In genomic region chr10:5447071-5447470, GRCh38 we compare ENCODE assay signal across 8 cellular contexts. TPM values are rescaled to one million over a fixed set of nuclear protein-coding genes. Genes with fewer than 3 reads are reported as not detected.
DNase-seq lines count a peak whose midpoint lies in the region; ATAC-seq and TF ChIP-seq lines count a peak whose summit lies in the region.

No MANE protein-coding gene starts in this region.

- peaks cover 56% of the 10 kb centered on the region for H3K4me1 ChIP-seq in Loucy (ENCODE audit: insufficient read depth, low read length, poor library complexity, severe bottlenecking)

- intact Hi-C loops in dorsolateral prefrontal cortex (cut with DNase I), result no loop called here

- CTCF ChIA-PET in BJ (lab: Yijun Ruan, JAX), result interaction anchor here (1.0 to 17.5 kb wide), 8 partner anchors 12 to 179 kb away, joined by 3 to 493 read pairs (median 7); no protein-coding TSS in a partner anchor

- peak overlapping the region; percentile 85 for H3K4me2 ChIP-seq in Loucy (ENCODE audit: low read depth, low read length, poor library complexity, severe bottlenecking)

- H3K27me3 Mint-ChIP-seq in naive thymus-derived CD8-positive, alpha-beta T cell, result no peaks in the 10 kb centered on the region

- H3K9me3 ChIP-seq in Loucy (ENCODE audit: insufficient read depth, low read depth, low read length), result no peaks in the 10 kb centered on the region

- H3K9me3 Mint-ChIP-seq in naive thymus-derived CD8-positive, alpha-beta T cell, result no peaks in the 10 kb centered on the region

- H3K27me3 ChIP-seq in BJ (ENCODE audit: control insufficient read depth, insufficient read depth, low read length), result no peaks in the 10 kb centered on the region
- H3K27me3 ChIP-seq in Loucy (ENCODE audit: insufficient read depth, low read length, poor library complexity, severe bottlenecking), result no peaks in the 10 kb centered on the region
- no peaks in the 10 kb centered on the region for H3K27me3 ChIP-seq in dorsolateral prefrontal cortex

- POLR2A ChIA-PET in BJ (lab: Charles Lee), result interaction anchor here (0.6 to 1.6 kb wide), 3 partner anchors 10 to 176 kb away, joined by 3 to 5 read pairs (median 3); no protein-coding TSS in a partner anchor
- POLR2A ChIA-PET in naive thymus-derived CD8-positive, alpha-beta T cell (lab: Charles Lee), result interaction anchor here (0.6 to 3.1 kb wide), 6 partner anchors 11 to 1218 kb away, joined by 3 to 39 read pairs (median 3); partner anchors contain the start of gene GDI2

- DNase-seq in BJ (ENCODE audit: low read depth) (no peak), dorsolateral prefrontal cortex (no peak)
- no peak for DNase-seq in naive thymus-derived CD8-positive, alpha-beta T cell
- no peak for DNase-seq in activated CD4-positive, CD25-positive, alpha-beta regulatory T cell treated with anti-CD3 and anti-CD28 coated beads, Interleukin-2, amount 50 U/mL, for 72 hours

- H3K36me3 ChIP-seq in BJ (ENCODE audit: control insufficient read depth, insufficient read depth, low read length) (no peaks in the 10 kb centered on the region), Loucy (ENCODE audit: insufficient read depth, low read length) (peaks cover 13% of the 10 kb centered on the region; the same call in 1 of the 2 replicates)

- peak overlapping the region in 9 of 10 donors; percentile 6 to 90 (median 54) for H3K27ac Mint-ChIP-seq in naive thymus-derived CD8-positive, alpha-beta T cell

- H3K4me3 ChIP-seq in BJ (ENCODE audit: low read depth, low read length), result peak overlapping the region; percentile 69
- H3K4me3 ChIP-seq in Loucy (ENCODE audit: low read length, poor library complexity, severe bottlenecking), result peak overlapping the region; percentile 78
- H3K4me3 ChIP-seq in dorsolateral prefrontal cortex, result peak overlapping the region in 57 of 59 donors; percentile 9 to 65 (median 40)

- peaks cover 12 to 36% (median 24%) of the 10 kb centered on the region in 4 donors for H3K4me1 Mint-ChIP-seq in naive thymus-derived CD8-positive, alpha-beta T cell

- peak overlapping the region in 23 of 59 donors; percentile 2 to 67 (median 23) for H3K27ac ChIP-seq in dorsolateral prefrontal cortex

- peak overlapping the region; percentile 71 for H3K9ac ChIP-seq in Loucy (ENCODE audit: low read depth, low read length, poor library complexity, severe bottlenecking)

- peak overlapping the region; percentile 76 to 94 (median 89) for H3K4me3 Mint-ChIP-seq in naive thymus-derived CD8-positive, alpha-beta T cell

- TF ChIP-seq CTCF in BJ (IDR thresholded peaks at IDR 0.05; ENCODE audit: insufficient read depth, low read depth, low read length) (no peak), Loucy (conservative IDR thresholded peaks at IDR 0.05; ENCODE audit: low read length) (no peak), dorsolateral prefrontal cortex (IDR thresholded peaks at IDR 0.05 in 54 of 56, conservative IDR thresholded peaks at IDR 0.05 in 2 of 56; ENCODE audit: low read depth in 1 of 56, partially characterized antibody in 56 of 56) (no peak)

- H4K20me1 ChIP-seq in Loucy (ENCODE audit: insufficient read depth, low read length, poor library complexity, severe bottlenecking), result peaks cover 51% of the 10 kb centered on the region

- H3K9me2 ChIP-seq in Loucy (replicated peaks; ENCODE audit: low read depth, low read length), result no peaks in the 10 kb centered on the region

- H3K36me3 Mint-ChIP-seq in naive thymus-derived CD8-positive, alpha-beta T cell, result peaks cover 0 to 7% (median 0%) of the 10 kb centered on the region in 3 donors

- H3F3A ChIP-seq in Loucy (ENCODE audit: low read depth), result 0 out of 2 replicates have a peak, but pooled peaks cover 3% of the 10 kb centered on the region

- H2AFZ ChIP-seq in Loucy (ENCODE audit: low read length), result no peak overlapping the region

- ATAC-seq in naive thymus-derived CD8-positive, alpha-beta T cell, result peak; percentile 13 to 15
- ATAC-seq in GM18867 (IDR thresholded peaks at IDR 0.05; ENCODE audit: unreplicated experiment) (no peak), GM19455 (IDR thresholded peaks at IDR 0.05; ENCODE audit: unreplicated experiment) (no peak), GM19463 (IDR thresholded peaks at IDR 0.05; ENCODE audit: unreplicated experiment) (no peak)

- H3K79me2 ChIP-seq in Loucy (ENCODE audit: insufficient read depth, low read length), result peaks cover 76% of the 10 kb centered on the region

RNA-seq across cellular contexts. Expression of gene NET1, which starts 34.7 kb away (rescaled TPM):
- 62.5 and 70.1 TPM in 2 replicates for polyA plus RNA-seq in BJ (2011; rRNA removed)
- 103 and 151 TPM in 2 replicates for polyA minus RNA-seq in BJ (2011; rRNA and poly(A)+ RNA removed)
- 100 to 1,000 TPM in 1 of 120 experiments, 10 to 100 TPM in 119; 19.3 to 107 (median 38.4) TPM for total RNA-seq in dorsolateral prefrontal cortex
- 10 to 100 TPM; 26.9 to 30.4 TPM for total RNA-seq in naive thymus-derived CD8-positive, alpha-beta T cell
- polyA plus RNA-seq in naive thymus-derived CD8-positive, alpha-beta T cell, result 10 to 100 TPM; 12.6 to 19.4 (median 13.0) TPM

RNA-seq across cellular contexts. Expression of gene TUBAL3, which starts 42.4 kb away (rescaled TPM):
- not detected in 2 replicates for polyA plus RNA-seq in BJ (2011; rRNA removed)
- not detected in 2 replicates for polyA minus RNA-seq in BJ (2011; rRNA and poly(A)+ RNA removed)
- 1 to 10 TPM in 6 of 120 experiments, under 1 TPM in 42, not detected in 72; 0.26 to 1.4 (median 0.44) TPM for total RNA-seq in dorsolateral prefrontal cortex
- total RNA-seq in naive thymus-derived CD8-positive, alpha-beta T cell, result not detected
- not detected for polyA plus RNA-seq in naive thymus-derived CD8-positive, alpha-beta T cell

RNA-seq across cellular contexts. Expression of gene CALML5, which starts 52.3 kb away (rescaled TPM):
- not detected in 2 replicates for polyA plus RNA-seq in BJ (2011; rRNA removed)
- polyA minus RNA-seq in BJ (2011; rRNA and poly(A)+ RNA removed), result not detected in 2 replicates
- not detected for total RNA-seq in dorsolateral prefrontal cortex
- not detected for total RNA-seq in naive thymus-derived CD8-positive, alpha-beta T cell
- not detected for polyA plus RNA-seq in naive thymus-derived CD8-positive, alpha-beta T cell

Comparison
In these comparisons a context has a peak if more than half of its experiments do, and no peak if none do; other contexts are left out.
1. ATAC-seq: peak in naive thymus-derived CD8-positive, alpha-beta T cell (2 of 2); none in GM18867 (single experiment), GM19455 (single experiment) and GM19463 (single experiment).
2. Peak in every context shown above with its lines, with median percentiles within 50 percentile points of each other: H3K4me3 ChIP-seq.